In the genomic region with DNA sequence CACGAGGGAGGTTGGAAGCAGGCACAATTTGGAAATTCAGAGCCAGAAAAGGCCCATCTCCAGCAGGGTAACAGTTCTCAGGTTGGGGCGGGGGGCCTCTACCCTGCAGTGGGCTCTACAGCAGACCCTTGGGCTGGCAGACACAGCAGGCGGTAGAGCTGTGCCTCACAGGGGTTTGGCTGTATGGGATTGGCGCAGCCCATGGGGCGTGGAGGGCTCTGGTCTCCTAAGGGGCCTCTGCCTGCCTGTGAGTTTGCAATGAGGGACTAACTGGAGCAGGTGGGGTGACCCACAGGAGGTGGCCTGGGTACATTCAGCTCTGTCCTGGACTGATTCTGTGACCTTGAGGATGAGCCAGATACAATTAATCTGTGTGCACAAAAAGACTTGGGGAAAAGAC, we compare ENCODE assay signal across 20 cellular contexts.
DNase-seq lines count a peak whose midpoint lies in the region; ATAC-seq and TF ChIP-seq lines count a peak whose summit lies in the region.
"Had no signal": no experiment of that assay in that cellular context is flagged by ENCODE, and none has a peak within 500 bp of the region (broad histone marks: within the 10 kb centered on the region; RNA-seq: fewer than 3 reads in every experiment).

No MANE protein-coding gene starts in this region.

- H3K27me3 ChIP-seq in H9 (ENCODE audit: insufficient read depth, low read length) = no peaks in the 10 kb centered on the region
- H3K27me3 ChIP-seq: BE2C; BLaER1 treated with 17β-estradiol and CSF1 and Interleukin-3, amounts not matched to agents 10 nM and 100 nM had no signal

- no peak overlapping the region for H2BK120ac ChIP-seq in H9 (ENCODE audit: low read depth, low read length, poor library complexity, severe bottlenecking)

- no peak overlapping the region for H2AK5ac ChIP-seq in H9 (ENCODE audit: insufficient read length, low read length)

- ATAC-seq in mucosa of descending colon = peak; percentile 11
- ATAC-seq: A549, GM23338 had no signal

- H3T11ph ChIP-seq in H9 (ENCODE audit: low read length) = no peak overlapping the region

- H2AFZ ChIP-seq in H9 (ENCODE audit: low read length) = no peak overlapping the region
- H2AFZ ChIP-seq: GM23338 had no signal

- H3K79me1 ChIP-seq in H9 (ENCODE audit: insufficient read depth, low read depth, low read length, poor library complexity, severe bottlenecking) = no peaks in the 10 kb centered on the region

- H3K9ac ChIP-seq in H9 (ENCODE audit: extremely low read depth, insufficient read length, low read length) = no peak overlapping the region
- H3K9ac ChIP-seq: BLaER1 treated with 17β-estradiol and CSF1 and Interleukin-3, amounts not matched to agents 10 nM and 100 nM had no signal

- peaks cover 53 to 69% of the 10 kb centered on the region in 2 experiments for H3K4me1 Mint-ChIP-seq in H9
- no peaks in the 10 kb centered on the region for H3K4me1 Mint-ChIP-seq in activated CD4-positive, alpha-beta T cell treated with anti-CD3 and anti-CD28 coated beads, Interleukin-2, amount 10 ng/mL, durations not matched to agents 24 days and 14 days

- no peak overlapping the region for H3K4me2 ChIP-seq in H9 (ENCODE audit: insufficient read depth, insufficient read length, low read length)
- H3K4me2 ChIP-seq: A549; BLaER1 treated with 17β-estradiol and CSF1 and Interleukin-3, amounts not matched to agents 10 nM and 100 nM; GM23338 had no signal

- H3K27ac ChIP-seq in H9 (ENCODE audit: insufficient read length, low read depth, low read length) (no peak overlapping the region), coronary artery (no peak overlapping the region)
- H3K27ac ChIP-seq: A549; BLaER1 treated with 17β-estradiol and CSF1 and Interleukin-3, amounts not matched to agents 10 nM and 100 nM had no signal

- H3K27me3 Mint-ChIP-seq in H9 (ENCODE audit: low read depth) = no peaks in the 10 kb centered on the region
- H3K27me3 Mint-ChIP-seq in activated CD4-positive, alpha-beta T cell treated with anti-CD3 and anti-CD28 coated beads, Interleukin-2, amount 10 ng/mL, durations not matched to agents 24 days and 14 days = peaks cover 4% of the 10 kb centered on the region

- H2BK12ac ChIP-seq in H9 (ENCODE audit: insufficient read length, low read depth, low read length) = no peak overlapping the region

- no peak overlapping the region for H4K5ac ChIP-seq in H9 (ENCODE audit: insufficient read length, low read depth, low read length)

- no peak overlapping the region for H3K14ac ChIP-seq in H9 (ENCODE audit: insufficient read depth, low read length)

- H3K56ac ChIP-seq in H9 (ENCODE audit: insufficient read length, low read depth, low read length) = no peak overlapping the region

- H2BK20ac ChIP-seq in H9 (ENCODE audit: low read depth, low read length, poor library complexity, severe bottlenecking) = no peak overlapping the region

- no peak overlapping the region for H2BK5ac ChIP-seq in H9 (ENCODE audit: insufficient read length, low read length)

- no peak overlapping the region for H2BK15ac ChIP-seq in H9 (ENCODE audit: low read depth, low read length)

- intact Hi-C loops in mucosa of descending colon (cut with DNase I, micrococcal nuclease) = no loop called here
- intact Hi-C loops in activated CD4-positive, alpha-beta T cell treated with anti-CD3 and anti-CD28 coated beads, Interleukin-2, amount 10 ng/mL, durations not matched to agents 24 days and 14 days (cut with micrococcal nuclease) = no loop called here

- H3K23ac ChIP-seq in H9 (ENCODE audit: insufficient read length, low read depth, low read length) = no peak overlapping the region

- no peak overlapping the region for H4K8ac ChIP-seq in H9 (replicated peaks; ENCODE audit: insufficient read length, low read depth, low read length)

- H3K4me3 ChIP-seq in coronary artery (no peak overlapping the region), mucosa of descending colon (no peak overlapping the region)
- H3K4me3 ChIP-seq: A549; BLaER1 treated with 17β-estradiol and CSF1 and Interleukin-3, amounts not matched to agents 10 nM and 100 nM; GM23338; HAP-1 had no signal

- no peaks in the 10 kb centered on the region for H4K20me1 ChIP-seq in H9 (ENCODE audit: control insufficient read depth, insufficient read depth, insufficient read length)
- H4K20me1 ChIP-seq: BLaER1 treated with 17β-estradiol and CSF1 and Interleukin-3, amounts not matched to agents 10 nM and 100 nM had no signal

- H3K9me3 Mint-ChIP-seq in H9 = peaks cover 4 to 5% of the 10 kb centered on the region in 2 experiments; a peak in 3 of 5 replicates
- H3K9me3 Mint-ChIP-seq in activated CD4-positive, alpha-beta T cell treated with anti-CD3 and anti-CD28 coated beads, Interleukin-2, amount 10 ng/mL, durations not matched to agents 24 days and 14 days = no peaks in the 10 kb centered on the region

- no peak for TF ChIP-seq CTCF in H9 (conservative IDR thresholded peaks at IDR 0.05)
- TF ChIP-seq CTCF in coronary artery (IDR thresholded peaks at IDR 0.05) = no peak
- no peak for TF ChIP-seq CTCF in mucosa of descending colon (IDR thresholded peaks at IDR 0.05)

- H3K79me2 ChIP-seq in H9 (ENCODE audit: insufficient read depth, low read length) = no peaks in the 10 kb centered on the region

- H3K4me3 Mint-ChIP-seq in H9 = no peak overlapping the region
- no peak overlapping the region for H3K4me3 Mint-ChIP-seq in activated CD4-positive, alpha-beta T cell treated with anti-CD3 and anti-CD28 coated beads, Interleukin-2, amount 10 ng/mL, durations not matched to agents 24 days and 14 days
- H3K4me3 Mint-ChIP-seq: CD4-positive, alpha-beta memory T cell; GM23338 had no signal

- H3K23me2 ChIP-seq in H9 (ENCODE audit: insufficient read length, low read depth, low read length, poor library complexity, severe bottlenecking) = no peaks in the 10 kb centered on the region

- H3K9me3 ChIP-seq in H9 (ENCODE audit: control insufficient read depth, low read depth, low read length) (no peaks in the 10 kb centered on the region), mucosa of descending colon (no peaks in the 10 kb centered on the region)
- H3K9me3 ChIP-seq: A549, BE2C, HAP-1 had no signal

- no peak overlapping the region for H3K27ac Mint-ChIP-seq in H9
- no peak overlapping the region for H3K27ac Mint-ChIP-seq in activated CD4-positive, alpha-beta T cell treated with anti-CD3 and anti-CD28 coated beads, Interleukin-2, amount 10 ng/mL, durations not matched to agents 24 days and 14 days
- H3K27ac Mint-ChIP-seq: CD4-positive, alpha-beta memory T cell; GM23338 had no signal

- H4K91ac ChIP-seq in H9 (ENCODE audit: insufficient read length, low read depth, low read length) = no peak overlapping the region

- DNase-seq in H9 (peak; percentile 23), coronary artery (ENCODE audit: low spot score) (peak; percentile 26), mucosa of descending colon (no peak), NCI-H82 treated with DMSO at 0.1 percent for 48 hours (lab: John Stamatoyannopoulos, UW; ENCODE audit: unreplicated experiment) (no peak)
- DNase-seq in activated CD4-positive, alpha-beta T cell treated with anti-CD3 and anti-CD28 coated beads, Interleukin-2, amount 10 ng/mL, durations not matched to agents 24 days and 14 days = no peak
- DNase-seq in stimulated activated CD4-positive, alpha-beta T cell treated with anti-CD3 and anti-CD28 coated beads, Interleukin-15, amount 100 ng/mL, for 24 hours = no peak
- DNase-seq: 8988T; ACHN; AML-193; BE2C; Calu3; CD4-positive, alpha-beta memory T cell; COR-L47; DMS53; DMS79 treated with DMSO at 0.1 percent for 48 hours; GF-D8 had no signal

- peaks cover 3 to 7% (median 4%) of the 10 kb centered on the region in 3 experiments; a peak in 6 of 7 replicates for H3K36me3 Mint-ChIP-seq in H9 (ENCODE audit: insufficient read depth in 1 of 3, low read depth in 3 of 3)
- H3K36me3 Mint-ChIP-seq in activated CD4-positive, alpha-beta T cell treated with anti-CD3 and anti-CD28 coated beads, Interleukin-2, amount 10 ng/mL, durations not matched to agents 24 days and 14 days (ENCODE audit: low read depth) = no peaks in the 10 kb centered on the region
- H3K36me3 Mint-ChIP-seq: CD4-positive, alpha-beta memory T cell had no signal

- WGBS in H9 (ENCODE audit: extremely low coverage, insufficient read length, low lambda C conversion rate) = no CpG with 5 or more reads among the region's 5 CpGs

- H3K4me1 ChIP-seq in H9 (ENCODE audit: insufficient read depth, low read length) (peaks cover 11% of the 10 kb centered on the region; the same call in 1 of the 2 replicates), mucosa of descending colon (ENCODE audit: low read depth) (no peaks in the 10 kb centered on the region)
- H3K4me1 ChIP-seq: A549, BE2C, HAP-1 had no signal

- no peak overlapping the region for H3K4ac ChIP-seq in H9 (ENCODE audit: low read depth, low read length)

- no peaks in the 10 kb centered on the region for H3K36me3 ChIP-seq in mucosa of descending colon (ENCODE audit: low read depth)
- H3K36me3 ChIP-seq: BE2C; BLaER1 treated with 17β-estradiol and CSF1 and Interleukin-3, amounts not matched to agents 10 nM and 100 nM; HAP-1 had no signal

- H3K18ac ChIP-seq in H9 (ENCODE audit: insufficient read length, low read depth, low read length) = no peak overlapping the region

Comparison
In these comparisons a context has a peak if more than half of its experiments do, and no peak if none do; other contexts are left out.
1. DNase-seq: peak in H9 (single experiment) and coronary artery (single experiment); none in mucosa of descending colon (0 of 3), activated CD4-positive, alpha-beta T cell treated with anti-CD3 and anti-CD28 coated beads, Interleukin-2, amount 10 ng/mL, durations not matched to agents 24 days and 14 days (single experiment), stimulated activated CD4-positive, alpha-beta T cell treated with anti-CD3 and anti-CD28 coated beads, Interleukin-15, amount 100 ng/mL, for 24 hours (single experiment) and NCI-H82 treated with DMSO at 0.1 percent for 48 hours (single experiment).